8 cellular contexts compared by ENCODE assay signal in the genomic region with DNA sequence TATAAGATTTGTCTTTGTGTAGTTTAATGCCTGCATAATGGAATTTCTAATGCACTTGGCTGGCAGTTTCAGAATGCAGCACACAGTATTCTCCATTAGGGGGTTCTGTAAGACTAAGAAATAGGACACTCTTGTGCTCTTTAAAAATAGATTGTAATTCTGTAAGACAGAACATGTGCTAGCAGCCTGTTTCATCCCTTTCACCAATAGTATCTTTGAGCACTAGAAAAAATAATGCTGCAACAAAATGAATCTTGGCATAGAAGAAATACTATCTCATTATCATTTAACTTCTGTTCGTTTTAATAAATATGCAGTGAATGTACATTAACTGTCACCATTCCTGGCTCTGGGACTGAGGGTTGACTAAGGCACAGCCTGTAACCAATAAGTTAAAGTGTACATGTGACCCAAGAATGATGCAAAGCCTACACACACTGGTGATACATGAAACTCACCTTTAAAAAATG. TPM values are rescaled to one million over a fixed set of nuclear protein-coding genes. Genes with fewer than 3 reads are reported as not detected.
DNase-seq lines count a peak whose midpoint lies in the region; ATAC-seq, FAIRE-seq and TF ChIP-seq lines count a peak whose summit lies in the region.

No MANE protein-coding gene starts in this region.

- peaks cover 8% of the 10 kb centered on the region for H3K36me3 Mint-ChIP-seq in CD8-positive, alpha-beta T cell
- H3K36me3 Mint-ChIP-seq in naive thymus-derived CD4-positive, alpha-beta T cell = peaks cover under 1 to 4% (median 3%) of the 10 kb centered on the region in 5 donors

- no peak overlapping the region for H3K27ac Mint-ChIP-seq in CD8-positive, alpha-beta T cell
- peak overlapping the region in 4 of 9 donors; percentile 1 to 60 (median 41) for H3K27ac Mint-ChIP-seq in naive thymus-derived CD4-positive, alpha-beta T cell

- TF ChIP-seq CTCF in CD8-positive, alpha-beta T cell (IDR thresholded peaks at IDR 0.05) = peak; percentile 67

- intact Hi-C loops in CD8-positive, alpha-beta T cell (cut with DNase I, micrococcal nuclease) = loop anchor here (1.0 to 5.0 kb wide), 6 partner anchors 63 to 713 kb away; no protein-coding TSS in a partner anchor
- intact Hi-C loops in naive thymus-derived CD4-positive, alpha-beta T cell (cut with micrococcal nuclease) = loop anchor here (1.0 to 5.0 kb wide), 5 partner anchors 61 to 302 kb away; partner anchors contain the start of gene RETREG1 (in 1 of the 2)

- POLR2A ChIA-PET in CD8-positive, alpha-beta T cell (lab: Charles Lee) = no interaction called here
- POLR2A ChIA-PET in naive thymus-derived CD4-positive, alpha-beta T cell (lab: Charles Lee) = no interaction called here

- H3K4me1 Mint-ChIP-seq in CD8-positive, alpha-beta T cell (ENCODE audit: low read depth) = peaks cover 52% of the 10 kb centered on the region
- peaks cover 9 to 86% (median 71%) of the 10 kb centered on the region in 7 donors for H3K4me1 Mint-ChIP-seq in naive thymus-derived CD4-positive, alpha-beta T cell

- H3K4me3 ChIP-seq in CD8-positive, alpha-beta T cell (ENCODE audit: low read depth, low read length) = no peak overlapping the region
- no peak overlapping the region for H3K4me3 ChIP-seq in Jurkat, Clone E6-1 (ENCODE audit: low read length)
- H3K4me3 ChIP-seq in naive thymus-derived CD4-positive, alpha-beta T cell (ENCODE audit: low read length) = no peak overlapping the region

- peak; percentile 84 for ATAC-seq in CD8-positive, alpha-beta T cell
- peak; percentile 72 for ATAC-seq in GM19395 (IDR thresholded peaks at IDR 0.05; ENCODE audit: unreplicated experiment)
- peak; percentile 86 for ATAC-seq in naive thymus-derived CD4-positive, alpha-beta T cell
- ATAC-seq in GM19455 (IDR thresholded peaks at IDR 0.05; ENCODE audit: unreplicated experiment) = no peak
- no peak for ATAC-seq in HG03025 (IDR thresholded peaks at IDR 0.05; ENCODE audit: low FRiP score, unreplicated experiment)

- H3K27ac ChIP-seq in CD8-positive, alpha-beta T cell (ENCODE audit: low read depth, low read length) = no peak overlapping the region
- no peak overlapping the region for H3K27ac ChIP-seq in naive thymus-derived CD4-positive, alpha-beta T cell (ENCODE audit: low read depth, low read length)

- H3K27me3 Mint-ChIP-seq in CD8-positive, alpha-beta T cell (ENCODE audit: low read depth) = no peaks in the 10 kb centered on the region
- H3K27me3 Mint-ChIP-seq in naive thymus-derived CD4-positive, alpha-beta T cell = no peaks in the 10 kb centered on the region

- H3K36me3 ChIP-seq in CD8-positive, alpha-beta T cell (ENCODE audit: insufficient read depth, low read length) = no peaks in the 10 kb centered on the region
- no peaks in the 10 kb centered on the region for H3K36me3 ChIP-seq in naive thymus-derived CD4-positive, alpha-beta T cell (ENCODE audit: control insufficient read depth in 2 of 3, insufficient read depth in 3 of 3, low read length in 3 of 3)

- peak; percentile 90 for FAIRE-seq in RCC 7860 (lab: Jason Lieb, UNC)

- no peaks in the 10 kb centered on the region for H3K9me3 ChIP-seq in CD8-positive, alpha-beta T cell (ENCODE audit: low read length)
- peaks cover 0 to under 1% (median 0%) of the 10 kb centered on the region in 3 experiments for H3K9me3 ChIP-seq in naive thymus-derived CD4-positive, alpha-beta T cell (ENCODE audit: control insufficient read depth in 2 of 3, low read length in 3 of 3)

- CTCF ChIA-PET in CD8-positive, alpha-beta T cell (lab: Charles Lee) = interaction anchor here (0.7 to 2.7 kb wide), 11 partner anchors 9 to 302 kb away, joined by 3 to 44 read pairs (median 3); no protein-coding TSS in a partner anchor
- CTCF ChIA-PET in naive thymus-derived CD4-positive, alpha-beta T cell (lab: Charles Lee) = interaction anchor here (0.7 to 2.4 kb wide), 6 partner anchors 25 to 1024 kb away, joined by 3 to 15 read pairs (median 4); no protein-coding TSS in a partner anchor

- H3K27me3 ChIP-seq in CD8-positive, alpha-beta T cell (ENCODE audit: insufficient read depth, low read length) = no peaks in the 10 kb centered on the region
- H3K27me3 ChIP-seq in naive thymus-derived CD4-positive, alpha-beta T cell (ENCODE audit: control insufficient read depth in 2 of 2, insufficient read depth in 2 of 2, low read length in 2 of 2) = no peaks in the 10 kb centered on the region

- peak in 1 of 7 experiments; percentile 11 for DNase-seq in CD8-positive, alpha-beta T cell
- peak; percentile 26 for DNase-seq in Jurkat, Clone E6-1 (ENCODE audit: low read depth, low spot score)
- DNase-seq in RCC 7860 (ENCODE audit: low spot score) (peak; percentile 68), epidermal melanocyte (ENCODE audit: insufficient read length, low spot score) (peak; percentile 43)
- DNase-seq in naive thymus-derived CD4-positive, alpha-beta T cell = peak in 5 of 9 donors; percentile 18 to 53 (median 46)

- H3K4me1 ChIP-seq in CD8-positive, alpha-beta T cell (ENCODE audit: insufficient read depth, low read length) = no peaks in the 10 kb centered on the region
- H3K4me1 ChIP-seq in naive thymus-derived CD4-positive, alpha-beta T cell (ENCODE audit: control insufficient read depth in 2 of 2, insufficient read depth in 2 of 2, low read length in 2 of 2) = no peaks in the 10 kb centered on the region

- no peak overlapping the region for H3K4me3 Mint-ChIP-seq in CD8-positive, alpha-beta T cell
- no peak overlapping the region for H3K4me3 Mint-ChIP-seq in naive thymus-derived CD4-positive, alpha-beta T cell

- no peaks in the 10 kb centered on the region for H3K9me3 Mint-ChIP-seq in CD8-positive, alpha-beta T cell
- peaks cover 0 to 4% (median under 1%) of the 10 kb centered on the region in 11 donors for H3K9me3 Mint-ChIP-seq in naive thymus-derived CD4-positive, alpha-beta T cell

RNA-seq across cellular contexts. Expression of gene ZNF622, which starts 23.8 kb away (rescaled TPM):
- 10 to 100 TPM; 64.8 to 66.1 TPM for total RNA-seq in CD8-positive, alpha-beta T cell
- 55.1 TPM for polyA plus RNA-seq in Jurkat, Clone E6-1 (2012; ENCODE audit: insufficient read depth, insufficient read length)
- 10 to 100 TPM; 31.8 to 40.7 (median 36.0) TPM for total RNA-seq in naive thymus-derived CD4-positive, alpha-beta T cell
- 10 to 100 TPM; 59.0 to 78.7 TPM for polyA plus RNA-seq in naive thymus-derived CD4-positive, alpha-beta T cell

Comparison
In these comparisons a context has a peak if more than half of its experiments do, and no peak if none do; other contexts are left out.
1. ATAC-seq: peak in CD8-positive, alpha-beta T cell (single experiment), GM19395 (single experiment) and naive thymus-derived CD4-positive, alpha-beta T cell (single experiment); none in GM19455 (single experiment) and HG03025 (single experiment).